8 cellular contexts compared by ENCODE assay signal in genomic region chr2:159615187-159615935, GRCh38. TPM values are rescaled to one million over a fixed set of nuclear protein-coding genes. Genes with fewer than 3 reads are reported as not detected.
DNase-seq lines count a peak whose midpoint lies in the region; ATAC-seq and TF ChIP-seq lines count a peak whose summit lies in the region.

No MANE protein-coding gene starts in this region.

- TF ChIP-seq CTCF in epithelial cell of esophagus (IDR thresholded peaks at IDR 0.05; ENCODE audit: insufficient read depth, low read depth, low read length, missing control alignments) = no peak

- in situ Hi-C loops in Caki2 (cut with HindIII; ENCODE audit: low pct_unique_long_range_greater_than_20kb, low sequenced_read_pairs) = loop anchor here (25.0 kb wide), 1 partner anchor 97 kb away; the partner anchor contains the start of gene MARCHF7

- DNase-seq in Caki2 (ENCODE audit: low read depth) (peak; percentile 79), HT-29 (ENCODE audit: low spot score) (peak; percentile 88), NOMO-1 (lab: John Stamatoyannopoulos, UW; ENCODE audit: unreplicated experiment in 2 of 2) (peak; percentile 72 to 93), activated T-cell treated with anti-CD3 and anti-CD28 coated beads for 1 hour (ENCODE audit: low read depth) (peak; percentile 12), epithelial cell of esophagus (ENCODE audit: low read depth) (peak; percentile 92)
- peak; percentile 9 for DNase-seq in stimulated activated CD8-positive, alpha-beta memory T cell treated with anti-CD3 and anti-CD28 coated beads, Interleukin-7, amount 100 ng/mL, for 24 hours (ENCODE audit: low read depth)

- no peaks in the 10 kb centered on the region for H3K9me3 ChIP-seq in mesodermal cell (ENCODE audit: control insufficient read depth, low read length)

- H3K4me3 ChIP-seq in epithelial cell of esophagus (ENCODE audit: low read length) (peak overlapping the region; percentile 72), mesodermal cell (ENCODE audit: extremely low read depth, insufficient read depth, low read length, poor library complexity, severe bottlenecking) (peak overlapping the region; percentile 76)

- H3K36me3 ChIP-seq in mesodermal cell (ENCODE audit: control insufficient read depth, insufficient read depth, low read length) = no peaks in the 10 kb centered on the region

- peaks cover 6% of the 10 kb centered on the region for H3K4me1 ChIP-seq in mesodermal cell (ENCODE audit: control insufficient read depth, insufficient read depth, low read length, poor library complexity, severe bottlenecking)

- ATAC-seq in GM21360 (IDR thresholded peaks at IDR 0.05; ENCODE audit: unreplicated experiment) = peak; percentile 50

- WGBS in mesodermal cell (ENCODE audit: insufficient coverage in 2 of 2), 2 experiments = 0 to 1% methylated on average over 21 to 29 of the region's 45 CpGs

- peak overlapping the region; percentile 99 for H3K27ac ChIP-seq in mesodermal cell (ENCODE audit: low read depth, low read length, severe bottlenecking)

RNA-seq across cellular contexts. Expression of gene BAZ2B, which starts 1.0 kb away (rescaled TPM):
- total RNA-seq in Caki2 (2014; rRNA removed; shearing (Covaris generic); ENCODE audit: low replicate concordance) = 8.4 and 10.4 TPM in 2 replicates
- 22.0 and 25.2 TPM in 2 replicates for total RNA-seq in HT-29 (2014; rRNA removed; shearing (Covaris generic))
- 48.0 TPM for polyA plus RNA-seq in mesodermal cell (2013, experiment 1 of 2)
- 49.4 TPM for polyA plus RNA-seq in mesodermal cell (2013, experiment 2 of 2)

Comparison
In these comparisons a context has a peak if more than half of its experiments do, and no peak if none do; other contexts are left out.
1. Peak in every context shown above with its lines: DNase-seq, ATAC-seq, H3K4me3 ChIP-seq and H3K27ac ChIP-seq.
2. DNase-seq: peak in every context shown above with its lines; median percentile 92 in epithelial cell of esophagus; 88 in HT-29; 82 in NOMO-1; 79 in Caki2; 12 in activated T-cell treated with anti-CD3 and anti-CD28 coated beads for 1 hour; 9 in stimulated activated CD8-positive, alpha-beta memory T cell treated with anti-CD3 and anti-CD28 coated beads, Interleukin-7, amount 100 ng/mL, for 24 hours.